In genomic region chr16:10623059-10623458, GRCh38 we compare ENCODE assay signal across 16 cellular contexts. TPM values are rescaled to one million over a fixed set of nuclear protein-coding genes. Genes with fewer than 3 reads are reported as not detected.
DNase-seq lines count a peak whose midpoint lies in the region; ATAC-seq and TF ChIP-seq lines count a peak whose summit lies in the region.
"Had no signal": no experiment of that assay in that cellular context is flagged by ENCODE, and none has a peak within 500 bp of the region (broad histone marks: within the 10 kb centered on the region; RNA-seq: fewer than 3 reads in every experiment).

No MANE protein-coding gene starts in this region.

- no peak overlapping the region for H2BK15ac ChIP-seq in mesendoderm (replicated peaks; ENCODE audit: low read depth)

- peaks cover 0 to 26% of the 10 kb centered on the region in 2 donors for H3K4me1 ChIP-seq in right atrium auricular region
- H3K4me1 ChIP-seq in mesendoderm (ENCODE audit: control insufficient read depth, low read depth, low read length) = peaks cover 13% of the 10 kb centered on the region
- H3K4me1 ChIP-seq in tibial nerve = peaks cover 0 to 23% (median 6%) of the 10 kb centered on the region in 4 donors

- CTCF ChIA-PET in WTC11 (lab: Charles Lee) = no interaction called here

- H3K4ac ChIP-seq in mesendoderm (ENCODE audit: low read depth, low read length) = no peak overlapping the region

- ATAC-seq in WTC11 = no peak
- ATAC-seq in GM21786 (IDR thresholded peaks at IDR 0.05; ENCODE audit: unreplicated experiment) = no peak
- no peak for ATAC-seq in GM18502 (IDR thresholded peaks at IDR 0.05; ENCODE audit: poor library complexity, unreplicated experiment)
- ATAC-seq: GM12878 had no signal

- H3K27me3 ChIP-seq in right atrium auricular region (no peaks in the 10 kb centered on the region), mesendoderm (ENCODE audit: insufficient read depth, low read length, poor library complexity) (no peaks in the 10 kb centered on the region), tibial nerve (no peaks in the 10 kb centered on the region)
- H3K27me3 ChIP-seq: BLaER1 treated with 17β-estradiol and CSF1 and Interleukin-3, amounts not matched to agents 10 nM and 100 nM had no signal

- H3K9ac ChIP-seq in mesendoderm (ENCODE audit: low read length) = no peak overlapping the region
- H3K9ac ChIP-seq: BLaER1 treated with 17β-estradiol and CSF1 and Interleukin-3, amounts not matched to agents 10 nM and 100 nM had no signal

- no peak for TF ChIP-seq EP300 in tibial nerve (IDR thresholded peaks at IDR 0.05)

- H3K23ac ChIP-seq in mesendoderm (ENCODE audit: low read length) = no peak overlapping the region

- no peak overlapping the region for H3K18ac ChIP-seq in mesendoderm (ENCODE audit: low read length)

- peaks cover 19% of the 10 kb centered on the region for H3K4me1 Mint-ChIP-seq in WTC11

- WGBS in mesendoderm (ENCODE audit: extremely low coverage, insufficient coverage, low lambda C conversion rate) = no CpG with 5 or more reads among the region's 3 CpGs
- 73 to 78% methylated on average over 3 of the region's 3 CpGs for WGBS in tibial nerve, 2 donors

- no peaks in the 10 kb centered on the region for H3K9me3 Mint-ChIP-seq in WTC11

- H2BK5ac ChIP-seq in mesendoderm (ENCODE audit: low read length) = peak overlapping the region; percentile 50

- H3K9me3 ChIP-seq in right atrium auricular region (no peaks in the 10 kb centered on the region), tibial nerve (no peaks in the 10 kb centered on the region)

- no peak overlapping the region for H2AK5ac ChIP-seq in mesendoderm (ENCODE audit: low read length)

- no peak overlapping the region for H3K4me2 ChIP-seq in mesendoderm (ENCODE audit: low read length)

- H4K5ac ChIP-seq in mesendoderm (ENCODE audit: low read length) = no peak overlapping the region

- H3K27ac ChIP-seq in right atrium auricular region (peak overlapping the region; percentile 69 to 75), mesendoderm (ENCODE audit: low read depth, low read length) (no peak overlapping the region), tibial nerve (peak overlapping the region in 3 of 4 donors; percentile 2 to 89 (median 22))
- H3K27ac ChIP-seq: HL-60 had no signal

- TF ChIP-seq CTCF in right atrium auricular region (IDR thresholded peaks at IDR 0.05) (no peak), WTC11 (IDR thresholded peaks at IDR 0.05) (no peak), tibial nerve (IDR thresholded peaks at IDR 0.05) (no peak)

- no peak overlapping the region for H3K4me3 Mint-ChIP-seq in WTC11
- H3K4me3 Mint-ChIP-seq: CD4-positive, CD25-positive, alpha-beta regulatory T cell had no signal

- no peak overlapping the region for H3K56ac ChIP-seq in mesendoderm (ENCODE audit: low read length)

- intact Hi-C loops in cardiac septum (cut with DNase I) = no loop called here

- H3K79me1 ChIP-seq in mesendoderm (ENCODE audit: low read length) = no peaks in the 10 kb centered on the region

- DNase-seq in right atrium auricular region (ENCODE audit: low spot score) = no peak
- no peak for DNase-seq in cardiac septum (ENCODE audit: low spot score)
- no peak for DNase-seq in WTC11 (ENCODE audit: low spot score)
- no peak for DNase-seq in mesendoderm
- no peak for DNase-seq in tibial nerve (ENCODE audit: low spot score in 2 of 2)
- DNase-seq in stimulated activated CD4-positive, alpha-beta T cell treated with anti-CD3 and anti-CD28 coated beads, Interleukin-1b, Interleukin-23, amount 100 ng/mL, for 48 hours = no peak
- DNase-seq: ACHN; Calu3; CD4-positive, CD25-positive, alpha-beta regulatory T cell; DMS79; HCEC 1CT had no signal

- no peak overlapping the region for H2BK120ac ChIP-seq in mesendoderm (ENCODE audit: low read depth, low read length)

- no peak overlapping the region for H3K4me3 ChIP-seq in right atrium auricular region
- no peak overlapping the region for H3K4me3 ChIP-seq in mesendoderm (ENCODE audit: low read length)
- no peak overlapping the region for H3K4me3 ChIP-seq in tibial nerve
- H3K4me3 ChIP-seq: BLaER1 treated with 17β-estradiol and CSF1 and Interleukin-3, amounts not matched to agents 10 nM and 100 nM; GM12878 had no signal

- H3K36me3 Mint-ChIP-seq in WTC11 = no peaks in the 10 kb centered on the region
- H3K36me3 Mint-ChIP-seq: CD4-positive, CD25-positive, alpha-beta regulatory T cell had no signal

- no peak for TF ChIP-seq POLR2A in tibial nerve (IDR thresholded peaks at IDR 0.05)

- no peaks in the 10 kb centered on the region for H3K79me2 ChIP-seq in mesendoderm (ENCODE audit: control insufficient read depth, insufficient read depth, low read length)

- H3K27ac Mint-ChIP-seq in WTC11 = no peak overlapping the region
- H3K27ac Mint-ChIP-seq: CD4-positive, CD25-positive, alpha-beta regulatory T cell had no signal

- H3K27me3 Mint-ChIP-seq in WTC11 (ENCODE audit: low read depth) = peaks cover 5% of the 10 kb centered on the region

- no peak overlapping the region for H4K8ac ChIP-seq in mesendoderm (ENCODE audit: low read depth, low read length)

- H3K36me3 ChIP-seq in right atrium auricular region (no peaks in the 10 kb centered on the region), mesendoderm (ENCODE audit: control insufficient read depth, insufficient read depth, low read length) (no peaks in the 10 kb centered on the region), tibial nerve (no peaks in the 10 kb centered on the region)
- H3K36me3 ChIP-seq: BLaER1 treated with 17β-estradiol and CSF1 and Interleukin-3, amounts not matched to agents 10 nM and 100 nM had no signal

- POLR2A ChIA-PET in WTC11 (lab: Charles Lee) = no interaction called here

TF ChIP-seq in WTC11, 78 proteins besides CTCF, POLR2A, EP300 and RAD21:
- no peak for TF ChIP-seq ZNF416 (CRISPR knock-in tag; IDR thresholded peaks at IDR 0.05)
- TF ChIP-seq ZNF121 (CRISPR knock-in tag; IDR thresholded peaks at IDR 0.05) = peak; percentile 35; the same call in 1 of the 2 replicates

RNA-seq across cellular contexts. Expression of gene EMP2, which starts 42.7 kb away (rescaled TPM):
- total RNA-seq in right atrium auricular region = 10 to 100 TPM; 40.3 to 66.8 TPM
- total RNA-seq in cardiac septum = 51.1 TPM
- 15.2 to 16.7 TPM (median 16.4 TPM) in 3 replicates for total RNA-seq in WTC11 (2021)
- polyA plus RNA-seq in mesendoderm (2013, experiment 1 of 2) = 14.8 TPM
- 14.4 TPM for polyA plus RNA-seq in mesendoderm (2013, experiment 2 of 2)
- total RNA-seq in tibial nerve = 10 to 100 TPM; 60.5 to 72.1 (median 65.5) TPM
- total RNA-seq: CD4-positive, CD25-positive, alpha-beta regulatory T cell had no signal
- polyA plus RNA-seq: CD4-positive, CD25-positive, alpha-beta regulatory T cell had no signal
